Comparison of ENCODE assay signal across 1 cellular context in the genomic region with DNA sequence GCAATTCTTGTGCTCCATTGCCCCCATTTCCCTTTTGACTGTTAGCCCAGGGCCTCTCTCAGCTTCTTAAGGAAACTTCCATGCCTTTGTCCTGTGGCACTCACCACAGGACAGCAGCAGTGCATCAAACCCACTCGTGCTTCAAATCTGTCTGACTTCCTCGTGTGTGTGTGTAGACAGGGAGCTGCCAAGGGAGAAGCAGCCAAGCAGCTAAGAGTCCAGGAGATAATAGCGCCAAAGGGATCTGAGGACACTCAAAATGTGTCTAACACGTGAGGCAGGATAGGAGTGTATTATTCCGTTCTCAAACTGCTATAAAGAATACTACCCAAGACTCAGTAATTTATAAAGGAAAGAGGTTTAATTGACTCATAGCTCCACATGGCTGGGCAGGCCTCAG.
TF ChIP-seq lines count a peak whose summit lies in the region.

No MANE protein-coding gene starts in this region.

TF ChIP-seq in WTC11, 78 proteins besides CTCF, POLR2A, EP300 and RAD21 (continued from another document):
- TF ChIP-seq MXD4 (CRISPR knock-in tag; IDR thresholded peaks at IDR 0.05; ENCODE audit: borderline replicate concordance): no peak
- no peak for TF ChIP-seq GRHL2 (CRISPR knock-in tag; IDR thresholded peaks at IDR 0.05; ENCODE audit: insufficient replicate concordance, severe bottlenecking)
- TF ChIP-seq, protein P1, sequence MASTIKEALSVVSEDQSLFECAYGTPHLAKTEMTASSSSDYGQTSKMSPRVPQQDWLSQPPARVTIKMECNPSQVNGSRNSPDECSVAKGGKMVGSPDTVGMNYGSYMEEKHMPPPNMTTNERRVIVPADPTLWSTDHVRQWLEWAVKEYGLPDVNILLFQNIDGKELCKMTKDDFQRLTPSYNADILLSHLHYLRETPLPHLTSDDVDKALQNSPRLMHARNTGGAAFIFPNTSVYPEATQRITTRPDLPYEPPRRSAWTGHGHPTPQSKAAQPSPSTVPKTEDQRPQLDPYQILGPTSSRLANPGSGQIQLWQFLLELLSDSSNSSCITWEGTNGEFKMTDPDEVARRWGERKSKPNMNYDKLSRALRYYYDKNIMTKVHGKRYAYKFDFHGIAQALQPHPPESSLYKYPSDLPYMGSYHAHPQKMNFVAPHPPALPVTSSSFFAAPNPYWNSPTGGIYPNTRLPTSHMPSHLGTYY (CRISPR knock-in tag; IDR thresholded peaks at IDR 0.05): no peak
- TF ChIP-seq ZNF317 (CRISPR knock-in tag; IDR thresholded peaks at IDR 0.05; ENCODE audit: borderline replicate concordance, low read depth): no peak
- TF ChIP-seq, protein P2, sequence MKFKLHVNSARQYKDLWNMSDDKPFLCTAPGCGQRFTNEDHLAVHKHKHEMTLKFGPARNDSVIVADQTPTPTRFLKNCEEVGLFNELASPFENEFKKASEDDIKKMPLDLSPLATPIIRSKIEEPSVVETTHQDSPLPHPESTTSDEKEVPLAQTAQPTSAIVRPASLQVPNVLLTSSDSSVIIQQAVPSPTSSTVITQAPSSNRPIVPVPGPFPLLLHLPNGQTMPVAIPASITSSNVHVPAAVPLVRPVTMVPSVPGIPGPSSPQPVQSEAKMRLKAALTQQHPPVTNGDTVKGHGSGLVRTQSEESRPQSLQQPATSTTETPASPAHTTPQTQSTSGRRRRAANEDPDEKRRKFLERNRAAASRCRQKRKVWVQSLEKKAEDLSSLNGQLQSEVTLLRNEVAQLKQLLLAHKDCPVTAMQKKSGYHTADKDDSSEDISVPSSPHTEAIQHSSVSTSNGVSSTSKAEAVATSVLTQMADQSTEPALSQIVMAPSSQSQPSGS (CRISPR knock-in tag; IDR thresholded peaks at IDR 0.05; ENCODE audit: borderline replicate concordance, low read depth): no peak
- TF ChIP-seq NFYB (CRISPR knock-in tag; conservative IDR thresholded peaks at IDR 0.05; ENCODE audit: low read depth): no peak
- TF ChIP-seq ZNF671 (CRISPR knock-in tag; IDR thresholded peaks at IDR 0.05): no peak
- no peak for TF ChIP-seq ZNF232 (CRISPR knock-in tag; IDR thresholded peaks at IDR 0.05)
- TF ChIP-seq ZNF532 (CRISPR knock-in tag; IDR thresholded peaks at IDR 0.05; ENCODE audit: borderline replicate concordance): no peak
- no peak for TF ChIP-seq ARID4B (CRISPR knock-in tag; IDR thresholded peaks at IDR 0.05; ENCODE audit: borderline replicate concordance)
- no peak for TF ChIP-seq ATF1 (CRISPR knock-in tag; IDR thresholded peaks at IDR 0.05)
- TF ChIP-seq ELF4 (CRISPR knock-in tag; IDR thresholded peaks at IDR 0.05; ENCODE audit: low read depth): no peak
